In genomic region chr4:87399148-87399547, GRCh38 we compare ENCODE assay signal across 1 cellular context.
TF ChIP-seq lines count a peak whose summit lies in the region.

No MANE protein-coding gene starts in this region.

TF ChIP-seq in HepG2, 621 proteins besides CTCF, POLR2A, EP300 and RAD21:
- TF ChIP-seq MBNL3 (CRISPR knock-in tag; conservative IDR thresholded peaks at IDR 0.05) (no peak), ZNF556 (CRISPR knock-in tag; IDR thresholded peaks at IDR 0.05; ENCODE audit: borderline replicate concordance) (no peak), ZNF224 (CRISPR knock-in tag; IDR thresholded peaks at IDR 0.05) (no peak), EED (CRISPR knock-in tag; IDR thresholded peaks at IDR 0.05) (no peak), MED8 (CRISPR knock-in tag; IDR thresholded peaks at IDR 0.05; ENCODE audit: insufficient replicate concordance) (no peak), E2F2 (CRISPR knock-in tag; IDR thresholded peaks at IDR 0.05; ENCODE audit: borderline replicate concordance) (no peak)
- TF ChIP-seq, protein P1, sequence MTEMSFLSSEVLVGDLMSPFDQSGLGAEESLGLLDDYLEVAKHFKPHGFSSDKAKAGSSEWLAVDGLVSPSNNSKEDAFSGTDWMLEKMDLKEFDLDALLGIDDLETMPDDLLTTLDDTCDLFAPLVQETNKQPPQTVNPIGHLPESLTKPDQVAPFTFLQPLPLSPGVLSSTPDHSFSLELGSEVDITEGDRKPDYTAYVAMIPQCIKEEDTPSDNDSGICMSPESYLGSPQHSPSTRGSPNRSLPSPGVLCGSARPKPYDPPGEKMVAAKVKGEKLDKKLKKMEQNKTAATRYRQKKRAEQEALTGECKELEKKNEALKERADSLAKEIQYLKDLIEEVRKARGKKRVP (CRISPR knock-in tag; IDR thresholded peaks at IDR 0.05), result no peak
